In genomic region chr7:87223666-87224065, GRCh38 we compare ENCODE assay signal across 1 cellular context.
TF ChIP-seq lines count a peak whose summit lies in the region.

No MANE protein-coding gene starts in this region.

TF ChIP-seq in IMR-90, 13 proteins besides CTCF, POLR2A, EP300 and RAD21:
- TF ChIP-seq MXI1 (IDR thresholded peaks at IDR 0.05; ENCODE audit: borderline replicate concordance, low read depth, low read length) = no peak
